ENCODE assay signal across 14 cellular contexts in genomic region chr15:67511606-67512005, GRCh38.
"Had no signal": no experiment of that assay in that cellular context is flagged by ENCODE, and none has a peak within 500 bp of the region (broad histone marks: within the 10 kb centered on the region; RNA-seq: fewer than 3 reads in every experiment).

No MANE protein-coding gene starts in this region.

- H3K27me3 Mint-ChIP-seq: activated T-helper 17 cell treated with anti-CD3 and anti-CD28 coated beads, Interleukin-2, amount 50 U/mL, for 72 hours had no signal

- H3K4me1 Mint-ChIP-seq: activated T-helper 17 cell treated with anti-CD3 and anti-CD28 coated beads, Interleukin-2, amount 50 U/mL, for 72 hours; neural progenitor cell had no signal

- H3K27ac ChIP-seq: brain microvascular endothelial cell, neural progenitor cell, pancreas, stomach, thoracic aorta, uterus had no signal

- DNase-seq: activated CD4-positive, alpha-beta T cell treated with anti-CD3 and anti-CD28 coated beads for 48 hours; activated naive CD4-positive, alpha-beta T cell treated with anti-CD3 and anti-CD28 coated beads, Interleukin-2, amount 50 U/mL, for 16 hours; activated T-cell treated with anti-CD3 and anti-CD28 coated beads for 4 hours; brain microvascular endothelial cell; endodermal cell; erythroblast; hypothalamus; pancreas; stimulated activated CD4-positive, alpha-beta T cell treated with anti-CD3 and anti-CD28 coated beads, Interleukin-4, amount 100 ng/mL, for 1 hour; stomach; uterus had no signal

- H3K4me1 ChIP-seq: neural progenitor cell, pancreas, stomach, uterus had no signal

- H3K9ac ChIP-seq: neural progenitor cell had no signal

- H3K9me3 ChIP-seq: pancreas, stomach, thoracic aorta, uterus had no signal

- H3K36me3 Mint-ChIP-seq: neural progenitor cell had no signal

- H3K27ac Mint-ChIP-seq: activated T-helper 17 cell treated with anti-CD3 and anti-CD28 coated beads, Interleukin-2, amount 50 U/mL, for 72 hours; endodermal cell; neural progenitor cell had no signal

- H3K4me3 Mint-ChIP-seq: activated T-helper 17 cell treated with anti-CD3 and anti-CD28 coated beads, Interleukin-2, amount 50 U/mL, for 72 hours; endodermal cell; neural progenitor cell had no signal

- H3K4me2 ChIP-seq: neural progenitor cell had no signal

- H3K9me3 Mint-ChIP-seq: activated T-helper 17 cell treated with anti-CD3 and anti-CD28 coated beads, Interleukin-2, amount 50 U/mL, for 72 hours; endodermal cell; neural progenitor cell had no signal

- H3K36me3 ChIP-seq: brain microvascular endothelial cell, neural progenitor cell, uterus had no signal

- H2AFZ ChIP-seq: neural progenitor cell had no signal

- FAIRE-seq: pancreas had no signal

- H3K27me3 ChIP-seq: brain microvascular endothelial cell, neural progenitor cell, pancreas, stomach, uterus had no signal

- H3K4me3 ChIP-seq: neural progenitor cell, pancreas, stomach, thoracic aorta, uterus had no signal
